Comparison of ENCODE assay signal across 8 cellular contexts in the genomic region with DNA sequence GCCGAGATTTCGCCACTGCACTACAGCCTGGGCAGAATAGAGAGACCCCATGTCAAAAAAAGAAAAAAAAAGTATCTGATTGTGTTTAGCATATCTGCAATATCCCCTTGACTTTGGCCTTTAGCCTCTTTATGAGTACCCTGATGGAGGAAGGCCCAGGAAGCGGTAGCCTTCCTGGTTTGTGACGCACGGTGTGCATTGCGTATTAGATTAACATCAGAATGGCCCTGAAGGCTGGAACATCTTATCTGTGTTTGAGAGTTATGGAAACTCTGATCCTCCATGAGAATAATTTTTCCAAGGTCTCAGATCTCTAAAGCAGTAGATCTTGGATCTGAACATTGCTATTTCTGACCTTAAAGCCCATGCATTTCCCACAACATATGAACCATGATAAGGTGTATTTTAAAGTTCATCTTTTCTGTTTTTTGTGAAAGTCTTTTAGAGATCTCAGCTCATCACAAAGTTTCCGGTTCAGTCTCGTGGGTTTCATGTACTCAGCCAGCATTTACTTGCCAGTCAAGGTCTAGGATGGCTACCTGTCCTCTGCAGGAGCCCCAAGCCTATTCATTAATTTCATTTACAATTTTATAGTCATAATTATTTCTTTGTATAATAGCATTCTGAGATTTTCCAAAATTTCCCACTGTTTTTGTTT. TPM values are rescaled to one million over a fixed set of nuclear protein-coding genes. Genes with fewer than 3 reads are reported as not detected.
DNase-seq lines count a peak whose midpoint lies in the region; ATAC-seq and TF ChIP-seq lines count a peak whose summit lies in the region.

No MANE protein-coding gene starts in this region.

- intact Hi-C loops in colonic mucosa (cut with DNase I) = loop anchor here (10.0 kb wide), 1 partner anchor 134 kb away; a partner anchor contains a TSS

- H3K27ac ChIP-seq in CD4-positive, CD25-positive, alpha-beta regulatory T cell (ENCODE audit: insufficient read depth, low read length, poor library complexity, severe bottlenecking) = peak overlapping the region; percentile 82
- H3K27ac ChIP-seq in colonic mucosa (peak overlapping the region; percentile 89), neural progenitor cell (no peak overlapping the region)

- H2AFZ ChIP-seq in neural progenitor cell (replicated peaks) = peak overlapping the region; percentile 90

- H3F3A ChIP-seq in neural progenitor cell (ENCODE audit: low read depth) = peaks cover 14% of the 10 kb centered on the region

- peak overlapping the region; percentile 83 for H3K4me3 ChIP-seq in CD4-positive, CD25-positive, alpha-beta regulatory T cell (ENCODE audit: low read depth, low read length)
- H3K4me3 ChIP-seq in MG63 (peak overlapping the region; percentile 71), colonic mucosa (peak overlapping the region; percentile 82), neural progenitor cell (peak overlapping the region; percentile 91)

- peaks cover 4% of the 10 kb centered on the region for H3K27me3 Mint-ChIP-seq in CD4-positive, CD25-positive, alpha-beta regulatory T cell
- H3K27me3 Mint-ChIP-seq in neural progenitor cell (ENCODE audit: insufficient read depth, low read depth) = no peaks in the 10 kb centered on the region

- H3K27me3 ChIP-seq in CD4-positive, CD25-positive, alpha-beta regulatory T cell (ENCODE audit: control insufficient read depth, insufficient read depth, low read length) = no peaks in the 10 kb centered on the region
- H3K27me3 ChIP-seq in MG63 = no peaks in the 10 kb centered on the region
- no peaks in the 10 kb centered on the region for H3K27me3 ChIP-seq in colonic mucosa
- peaks cover 16% of the 10 kb centered on the region for H3K27me3 ChIP-seq in neural progenitor cell

- peaks cover 20 to 46% (median 41%) of the 10 kb centered on the region in 4 donors for H3K4me1 Mint-ChIP-seq in CD4-positive, CD25-positive, alpha-beta regulatory T cell
- peaks cover 30% of the 10 kb centered on the region for H3K4me1 Mint-ChIP-seq in neural progenitor cell

- H3K9ac ChIP-seq in colonic mucosa (ENCODE audit: low read depth in 2 of 2, low read length in 2 of 2) (peak overlapping the region in 1 of 2 donors; percentile 36), neural progenitor cell (no peak overlapping the region)

- no peak for ATAC-seq in CD4-positive, CD25-positive, alpha-beta regulatory T cell (ENCODE audit: low read depth in 2 of 2)
- no peak for ATAC-seq in HG03460 (IDR thresholded peaks at IDR 0.05; ENCODE audit: unreplicated experiment)

- peak overlapping the region; percentile 90 to 92 (median 90) for H3K27ac Mint-ChIP-seq in CD4-positive, CD25-positive, alpha-beta regulatory T cell
- H3K27ac Mint-ChIP-seq in neural progenitor cell = peak overlapping the region; percentile 82

- H3K4me1 ChIP-seq in CD4-positive, CD25-positive, alpha-beta regulatory T cell (ENCODE audit: control insufficient read depth, insufficient read depth, low read length, poor library complexity, severe bottlenecking) = peaks cover 47% of the 10 kb centered on the region
- peaks cover 7% of the 10 kb centered on the region for H3K4me1 ChIP-seq in colonic mucosa
- peaks cover 5% of the 10 kb centered on the region for H3K4me1 ChIP-seq in neural progenitor cell

- H4K20me1 ChIP-seq in neural progenitor cell (ENCODE audit: low read depth) = peaks cover 21% of the 10 kb centered on the region

- TF ChIP-seq CTCF in colonic mucosa (IDR thresholded peaks at IDR 0.05) (no peak), neural progenitor cell (IDR thresholded peaks at IDR 0.05) (no peak)

- H3K9me3 ChIP-seq in CD4-positive, CD25-positive, alpha-beta regulatory T cell (ENCODE audit: control insufficient read depth in 2 of 2, low read length in 2 of 2) = no peaks in the 10 kb centered on the region
- H3K9me3 ChIP-seq in MG63 (no peaks in the 10 kb centered on the region), colonic mucosa (no peaks in the 10 kb centered on the region), neural progenitor cell (ENCODE audit: low read depth) (no peaks in the 10 kb centered on the region)

- H3K9me3 Mint-ChIP-seq in CD4-positive, CD25-positive, alpha-beta regulatory T cell = peaks cover 0 to 2% (median 0%) of the 10 kb centered on the region in 7 donors
- no peaks in the 10 kb centered on the region for H3K9me3 Mint-ChIP-seq in neural progenitor cell

- CTCF ChIA-PET in HEK293T (lab: Yijun Ruan, JAX) = interaction anchor here (0.6 to 1.4 kb wide), 7 partner anchors 9 to 370 kb away, joined by 3 to 7 read pairs (median 3); no protein-coding TSS in a partner anchor

- H3K36me3 ChIP-seq in CD4-positive, CD25-positive, alpha-beta regulatory T cell (ENCODE audit: control insufficient read depth, insufficient read depth, low read length) = no peaks in the 10 kb centered on the region
- H3K36me3 ChIP-seq in MG63 = no peaks in the 10 kb centered on the region
- no peaks in the 10 kb centered on the region for H3K36me3 ChIP-seq in colonic mucosa
- no peaks in the 10 kb centered on the region for H3K36me3 ChIP-seq in neural progenitor cell

- peaks cover 37% of the 10 kb centered on the region for H3K79me2 ChIP-seq in neural progenitor cell (ENCODE audit: low read depth)

- H3K4me3 Mint-ChIP-seq in CD4-positive, CD25-positive, alpha-beta regulatory T cell = peak overlapping the region; percentile 80 to 95 (median 85)
- H3K4me3 Mint-ChIP-seq in neural progenitor cell = peak overlapping the region; percentile 90

- POLR2A ChIA-PET in HEK293T (lab: Yijun Ruan, JAX) = interaction anchor here (0.7 to 1.6 kb wide), 2 partner anchors 56 to 62 kb away, joined by 3 to 4 read pairs; no protein-coding TSS in a partner anchor

- peak in 1 of 3 donors; percentile 54 for DNase-seq in CD4-positive, CD25-positive, alpha-beta regulatory T cell
- DNase-seq in MG63 (no peak), colonic mucosa (no peak), neural progenitor cell (ENCODE audit: low spot score) (no peak), HEK293T (ENCODE audit: extremely low spot score) (no peak), midbrain (lab: John Stamatoyannopoulos, UW) (no peak), activated gamma-delta T cell (lab: John Stamatoyannopoulos, UW) (no peak)

- H3K36me3 Mint-ChIP-seq in CD4-positive, CD25-positive, alpha-beta regulatory T cell = no peaks in the 10 kb centered on the region
- no peaks in the 10 kb centered on the region for H3K36me3 Mint-ChIP-seq in neural progenitor cell

- peak overlapping the region; percentile 90 for H3K4me2 ChIP-seq in neural progenitor cell

TF ChIP-seq in HEK293T, 16 proteins besides CTCF, POLR2A, EP300 and RAD21:
- TF ChIP-seq FOXM1 (IDR thresholded peaks at IDR 0.05; ENCODE audit: borderline replicate concordance) (no peak), BHLHE40 (IDR thresholded peaks at IDR 0.05; ENCODE audit: borderline replicate concordance) (no peak), L3MBTL2 (conservative IDR thresholded peaks at IDR 0.05) (no peak), LEF1 (IDR thresholded peaks at IDR 0.05; ENCODE audit: borderline replicate concordance) (no peak), SUZ12 (IDR thresholded peaks at IDR 0.05) (no peak), ELF4 (IDR thresholded peaks at IDR 0.05) (no peak), SP1 (IDR thresholded peaks at IDR 0.05) (no peak), NFRKB (IDR thresholded peaks at IDR 0.05) (no peak), HDGF (IDR thresholded peaks at IDR 0.05; ENCODE audit: borderline replicate concordance) (no peak), FOXA1 (IDR thresholded peaks at IDR 0.05) (no peak), FOXK2 (IDR thresholded peaks at IDR 0.05) (no peak), ZNF384 (IDR thresholded peaks at IDR 0.05) (no peak), ARNT (IDR thresholded peaks at IDR 0.05) (no peak), TARDBP (IDR thresholded peaks at IDR 0.05) (no peak), CTBP1 (IDR thresholded peaks at IDR 0.05; ENCODE audit: borderline replicate concordance) (no peak)
- TF ChIP-seq, protein P1, sequence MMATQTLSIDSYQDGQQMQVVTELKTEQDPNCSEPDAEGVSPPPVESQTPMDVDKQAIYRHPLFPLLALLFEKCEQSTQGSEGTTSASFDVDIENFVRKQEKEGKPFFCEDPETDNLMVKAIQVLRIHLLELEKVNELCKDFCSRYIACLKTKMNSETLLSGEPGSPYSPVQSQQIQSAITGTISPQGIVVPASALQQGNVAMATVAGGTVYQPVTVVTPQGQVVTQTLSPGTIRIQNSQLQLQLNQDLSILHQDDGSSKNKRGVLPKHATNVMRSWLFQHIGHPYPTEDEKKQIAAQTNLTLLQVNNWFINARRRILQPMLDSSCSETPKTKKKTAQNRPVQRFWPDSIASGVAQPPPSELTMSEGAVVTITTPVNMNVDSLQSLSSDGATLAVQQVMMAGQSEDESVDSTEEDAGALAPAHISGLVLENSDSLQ (IDR thresholded peaks at IDR 0.05) = no peak

RNA-seq across cellular contexts. Expression of a gene that starts 0.7 kb away (rescaled TPM):
- total RNA-seq in CD4-positive, CD25-positive, alpha-beta regulatory T cell = 9.5 TPM
- polyA plus RNA-seq in CD4-positive, CD25-positive, alpha-beta regulatory T cell = 10 to 100 TPM; 18.2 to 28.2 (median 24.4) TPM
- 19.7 and 20.3 TPM in 2 replicates for total RNA-seq in MG63 (2014; rRNA removed; shearing (Covaris generic); ENCODE audit: low replicate concordance)
- 10 to 100 TPM; 19.0 to 23.7 TPM for total RNA-seq in colonic mucosa
- 11.3 and 13.0 TPM in 2 replicates for total RNA-seq in neural progenitor cell (ENCODE audit: low replicate concordance)
